ENCODE assay signal across 41 cellular contexts in the genomic region with DNA sequence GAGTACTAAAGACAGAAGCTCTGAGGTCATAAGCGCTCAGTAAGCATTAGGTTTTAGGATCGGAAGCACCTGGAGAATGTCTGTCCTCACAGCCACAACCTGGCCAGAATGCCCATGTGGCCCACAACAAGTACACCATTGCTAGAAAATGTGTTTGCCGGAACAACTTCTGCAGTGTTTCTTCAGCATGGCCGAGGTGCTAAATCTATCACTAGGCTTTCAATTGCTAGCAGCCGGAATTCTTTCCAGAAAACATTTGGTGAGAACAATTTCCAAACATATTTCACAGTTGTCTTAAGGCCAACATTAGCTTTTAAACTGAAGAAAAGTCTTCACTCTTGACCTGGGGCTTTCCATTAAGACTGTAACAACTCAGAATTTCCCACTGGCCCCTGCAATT. TPM values are rescaled to one million over a fixed set of nuclear protein-coding genes. Genes with fewer than 3 reads are reported as not detected.
"Had no signal": no experiment of that assay in that cellular context is flagged by ENCODE, and none has a peak within 500 bp of the region (broad histone marks: within the 10 kb centered on the region; RNA-seq: fewer than 3 reads in every experiment).

No MANE protein-coding gene starts in this region.

- H3K4me1 Mint-ChIP-seq: activated naive CD4-positive, alpha-beta T cell treated with anti-CD3 and anti-CD28 coated beads, Interleukin-2, amount 10 ng/mL, durations not matched to agents 7 days and 5 days; activated naive CD4-positive, alpha-beta T cell treated with anti-CD3 and anti-CD28 coated beads, Interleukin-2, amount 50 U/mL, for 24 hours; activated naive CD8-positive, alpha-beta T cell treated with anti-CD3 and anti-CD28 coated beads, Interleukin-2, amount 10 ng/mL, durations not matched to agents 7 days and 5 days; brain; central memory CD8-positive, alpha-beta T cell had no signal

- H3K27ac ChIP-seq: adrenal gland, ascending aorta, body of pancreas, brain microvascular endothelial cell, breast epithelium, cardiac muscle cell had no signal

- H3K27me3 ChIP-seq: adrenal gland, ascending aorta, body of pancreas, brain microvascular endothelial cell, breast epithelium, cardiac muscle cell had no signal

- H3K4me3 Mint-ChIP-seq: activated naive CD4-positive, alpha-beta T cell treated with anti-CD3 and anti-CD28 coated beads for 36 hours; activated naive CD4-positive, alpha-beta T cell treated with anti-CD3 and anti-CD28 coated beads, Interleukin-2, amount 10 ng/mL, durations not matched to agents 7 days and 5 days; activated naive CD4-positive, alpha-beta T cell treated with anti-CD3 and anti-CD28 coated beads, Interleukin-2, amount 50 U/mL, for 24 hours; activated naive CD8-positive, alpha-beta T cell; activated naive CD8-positive, alpha-beta T cell treated with anti-CD3 and anti-CD28 coated beads for 36 hours; activated naive CD8-positive, alpha-beta T cell treated with anti-CD3 and anti-CD28 coated beads, Interleukin-2, amount 10 ng/mL, durations not matched to agents 7 days and 5 days; activated naive CD8-positive, alpha-beta T cell treated with anti-CD3 and anti-CD28 coated beads, Interleukin-2, amount 50 U/mL, for 24 hours; activated T-cell treated with anti-CD3 and anti-CD28 coated beads, Interleukin-2, amount 50 U/mL, for 4 hours; activated T-cell treated with anti-CD3 and anti-CD28 coated beads, Interleukin-2, amount 50 U/mL, for 72 hours; activated T-helper 1 cell treated with anti-CD3 and anti-CD28 coated beads, Interleukin-12 subunit alpha, Interleukin-12 subunit beta, Interleukin-2, Interleukin-4 antibody, amounts not matched to agents 30 ng/mL and 10 ng/mL and 1 ng/mL, durations not matched to agents 14 hours and 24 hours and 36 hours; activated T-helper 17 cell treated with anti-CD3 and anti-CD28 coated beads, Interleukin-2, amount 50 U/mL, for 72 hours; brain; central memory CD8-positive, alpha-beta T cell had no signal

- H3K9me3 Mint-ChIP-seq: activated T-cell treated with anti-CD3 and anti-CD28 coated beads, Interleukin-2, amount 50 U/mL, for 72 hours had no signal

- H3K27me3 Mint-ChIP-seq: activated naive CD4-positive, alpha-beta T cell treated with anti-CD3 and anti-CD28 coated beads, Interleukin-2, amount 10 ng/mL, durations not matched to agents 7 days and 5 days; activated naive CD4-positive, alpha-beta T cell treated with anti-CD3 and anti-CD28 coated beads, Interleukin-2, amount 50 U/mL, for 24 hours; activated naive CD8-positive, alpha-beta T cell; activated naive CD8-positive, alpha-beta T cell treated with anti-CD3 and anti-CD28 coated beads for 36 hours; activated naive CD8-positive, alpha-beta T cell treated with anti-CD3 and anti-CD28 coated beads, Interleukin-2, amount 50 U/mL, for 24 hours; activated T-helper 17 cell treated with anti-CD3 and anti-CD28 coated beads, Interleukin-2, amount 50 U/mL, for 72 hours; brain; central memory CD8-positive, alpha-beta T cell had no signal

- ATAC-seq: activated naive CD4-positive, alpha-beta T cell treated with anti-CD3 and anti-CD28 coated beads, Interleukin-2, amount 50 U/mL, for 72 hours; activated naive CD8-positive, alpha-beta T cell treated with anti-CD3 and anti-CD28 coated beads, Interleukin-2, amount 50 U/mL, for 24 hours; activated T-cell treated with anti-CD3 and anti-CD28 coated beads, Interleukin-2, amount 50 U/mL, for 4 hours; activated T-cell treated with anti-CD3 and anti-CD28 coated beads, Interleukin-2, amount 50 U/mL, for 72 hours; activated T-helper 17 cell treated with anti-CD3 and anti-CD28 coated beads, Interleukin-2, amount 50 U/mL, for 72 hours; body of pancreas had no signal

- DNase-seq: activated effector memory CD4-positive, alpha-beta T cell treated with anti-CD3 and anti-CD28 coated beads, Interleukin-2, amount 50 U/mL, for 16 hours; activated effector memory CD4-positive, alpha-beta T cell treated with Interleukin-2 at 50 U/mL for 16 hours; activated gamma-delta T cell; activated gamma-delta T cell treated with Interleukin-2 at 50 U/mL for 16 hours; activated naive CD4-positive, alpha-beta T cell; activated naive CD4-positive, alpha-beta T cell treated with anti-CD3 and anti-CD28 coated beads for 36 hours; activated naive CD4-positive, alpha-beta T cell treated with anti-CD3 and anti-CD28 coated beads, Interleukin-2, amount 10 ng/mL, durations not matched to agents 7 days and 5 days; activated naive CD4-positive, alpha-beta T cell treated with anti-CD3 and anti-CD28 coated beads, Interleukin-2, amount 50 U/mL, for 16 hours; activated naive CD4-positive, alpha-beta T cell treated with Interleukin-2 at 50 U/mL for 16 hours; activated naive CD8-positive, alpha-beta T cell treated with anti-CD3 and anti-CD28 coated beads for 36 hours; activated naive CD8-positive, alpha-beta T cell treated with anti-CD3 and anti-CD28 coated beads, Interleukin-2, amount 10 ng/mL, durations not matched to agents 7 days and 5 days; activated naive CD8-positive, alpha-beta T cell treated with anti-CD3 and anti-CD28 coated beads, Interleukin-2, amount 50 U/mL, for 24 hours; activated T-cell treated with anti-CD3 and anti-CD28 coated beads, Interleukin-2, amount 50 U/mL, for 4 hours; activated T-cell treated with anti-CD3 and anti-CD28 coated beads, Interleukin-2, amount 50 U/mL, for 48 hours; activated T-cell treated with anti-CD3 and anti-CD28 coated beads, Interleukin-2, amount 50 U/mL, for 72 hours; adrenal gland; amniotic stem cell; amygdala; anterior cingulate cortex; aorta; body of pancreas; brain microvascular endothelial cell; caudate nucleus; central memory CD4-positive, alpha-beta T cell; cerebellar nuclear complex had no signal

- H3K36me3 ChIP-seq: adrenal gland, ascending aorta, brain microvascular endothelial cell, breast epithelium, cardiac muscle cell had no signal

- H3K4me1 ChIP-seq: breast epithelium had no signal

- FAIRE-seq: astrocyte, bronchial epithelial cell, colon had no signal

- H3K27ac Mint-ChIP-seq: activated naive CD4-positive, alpha-beta T cell treated with anti-CD3 and anti-CD28 coated beads for 36 hours; activated naive CD4-positive, alpha-beta T cell treated with anti-CD3 and anti-CD28 coated beads, Interleukin-2, amount 10 ng/mL, durations not matched to agents 7 days and 5 days; activated naive CD4-positive, alpha-beta T cell treated with anti-CD3 and anti-CD28 coated beads, Interleukin-2, amount 50 U/mL, for 24 hours; activated naive CD4-positive, alpha-beta T cell treated with anti-CD3 and anti-CD28 coated beads, Interleukin-2, amount 50 U/mL, for 72 hours; activated naive CD8-positive, alpha-beta T cell; activated naive CD8-positive, alpha-beta T cell treated with anti-CD3 and anti-CD28 coated beads for 36 hours; activated naive CD8-positive, alpha-beta T cell treated with anti-CD3 and anti-CD28 coated beads, Interleukin-2, amount 10 ng/mL, durations not matched to agents 7 days and 5 days; activated naive CD8-positive, alpha-beta T cell treated with anti-CD3 and anti-CD28 coated beads, Interleukin-2, amount 50 U/mL, for 24 hours; activated T-cell treated with anti-CD3 and anti-CD28 coated beads, Interleukin-2, amount 50 U/mL, for 72 hours; activated T-helper 1 cell treated with anti-CD3 and anti-CD28 coated beads, Interleukin-12 subunit alpha, Interleukin-12 subunit beta, Interleukin-2, Interleukin-4 antibody, amounts not matched to agents 30 ng/mL and 10 ng/mL and 1 ng/mL, durations not matched to agents 14 hours and 24 hours and 36 hours; activated T-helper 17 cell treated with anti-CD3 and anti-CD28 coated beads, Interleukin-2, amount 50 U/mL, for 72 hours; activated T-helper 2 cell treated with anti-CD3 and anti-CD28 coated beads, Interferon-gamma antibody, Interleukin-2, Interleukin-4, amounts not matched to agents 10 μg/mL and 5 μg/mL and 100 μg/mL, durations not matched to agents 14 hours and 24 hours and 36 hours; brain had no signal

- H3K9me3 ChIP-seq: body of pancreas, breast epithelium had no signal

- H3K4me3 ChIP-seq: adrenal gland, ascending aorta, body of pancreas, breast epithelium, cardiac muscle cell had no signal

RNA-seq across cellular contexts. Expression of gene ADTRP, which starts 18.2 kb away (rescaled TPM):
- total RNA-seq: ascending aorta, body of pancreas, cardiac muscle cell, cardiac septum, cerebellum had no signal
- polyA plus RNA-seq: cardiac muscle cell had no signal
